ENCODE assay signal across 1 cellular context in genomic region chr15:48555244-48555804, GRCh38.
TF ChIP-seq lines count a peak whose summit lies in the region.

No MANE protein-coding gene starts in this region.

TF ChIP-seq in HepG2, 621 proteins besides CTCF, POLR2A, EP300 and RAD21 (continued from another document):
- TF ChIP-seq ZBTB25 (CRISPR knock-in tag; IDR thresholded peaks at IDR 0.05) (no peak), ZC3H13 (CRISPR knock-in tag; IDR thresholded peaks at IDR 0.05) (no peak), TMF1 (CRISPR knock-in tag; IDR thresholded peaks at IDR 0.05; ENCODE audit: low read depth) (no peak), ZBTB26 (CRISPR knock-in tag; IDR thresholded peaks at IDR 0.05; ENCODE audit: borderline replicate concordance) (no peak), ZNF737 (CRISPR knock-in tag; IDR thresholded peaks at IDR 0.05; ENCODE audit: borderline replicate concordance) (no peak), ZBTB38 (CRISPR knock-in tag; IDR thresholded peaks at IDR 0.05) (no peak), ZNF766 (CRISPR knock-in tag; IDR thresholded peaks at IDR 0.05; ENCODE audit: borderline replicate concordance) (no peak)
